Comparison of ENCODE assay signal across 30 cellular contexts in the genomic region with DNA sequence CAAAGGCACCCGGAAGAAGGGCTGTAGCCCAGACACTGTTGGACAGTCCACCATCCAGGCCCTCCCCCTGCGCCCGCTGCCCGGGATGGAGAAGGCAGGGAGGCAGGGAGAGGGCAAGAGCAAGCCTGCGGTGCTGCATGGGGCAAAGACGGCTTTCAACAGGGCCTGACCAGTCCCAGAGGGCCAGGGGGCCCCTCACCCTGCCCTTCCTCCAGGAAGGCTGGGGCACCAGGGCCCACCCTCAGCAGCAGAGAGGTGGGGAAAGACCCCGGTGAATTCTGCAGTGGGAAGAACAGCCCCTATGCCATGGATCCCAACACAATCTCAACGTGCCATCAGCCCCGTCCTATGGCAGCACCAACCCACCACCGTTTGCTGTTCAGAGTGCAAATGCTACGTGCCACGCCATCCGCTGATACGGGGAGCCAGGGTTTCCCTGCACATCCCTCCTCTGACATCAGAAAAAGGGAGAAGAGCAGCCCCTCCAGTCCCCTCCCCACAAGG. TPM values are rescaled to one million over a fixed set of nuclear protein-coding genes. Genes with fewer than 3 reads are reported as not detected.
"Had no signal": no experiment of that assay in that cellular context is flagged by ENCODE, and none has a peak within 500 bp of the region (broad histone marks: within the 10 kb centered on the region; RNA-seq: fewer than 3 reads in every experiment).

No MANE protein-coding gene starts in this region.

- ATAC-seq: effector memory CD8-positive, alpha-beta T cell; gastrocnemius medialis; left lung; mucosa of descending colon; natural killer cell treated with Interleukin-12 subunit alpha and Interleukin-12 subunit beta and Interleukin-15 and Interleukin-18, amount 100 ng/mL, for 72 hours; stimulated activated memory B cell treated with anti-CD40 and anti-IgM and Interleukin-4, amounts not matched to agents 10 μg/mL and 1 μg/mL and 100 μg/mL, for 72 hours; stimulated activated naive CD8-positive, alpha-beta T cell treated with anti-CD3 and anti-CD28 coated beads, Interleukin-15, Interleukin-2, amounts not matched to agents 100 U/mL and 50 U/mL, for 24 hours had no signal

- H3K27me3 Mint-ChIP-seq: effector memory CD8-positive, alpha-beta T cell; naive B cell; natural killer cell treated with Interleukin-12 subunit alpha and Interleukin-12 subunit beta and Interleukin-15 and Interleukin-18, amount 100 ng/mL, for 72 hours; stimulated activated memory B cell treated with anti-CD40 and anti-IgM and Interleukin-4, amounts not matched to agents 10 μg/mL and 1 μg/mL and 100 μg/mL, for 72 hours had no signal

- H3K9me3 ChIP-seq: gastrocnemius medialis, left lung, mucosa of descending colon, prostate gland, spleen, thoracic aorta, vagina had no signal

- H3K4me1 Mint-ChIP-seq: stimulated activated memory B cell treated with anti-CD40 and anti-IgM and Interleukin-4, amounts not matched to agents 10 μg/mL and 1 μg/mL and 100 μg/mL, for 72 hours had no signal

- H3K27me3 ChIP-seq: gastrocnemius medialis, left lung, spleen, vagina had no signal

- DNase-seq: dermis blood vessel endothelial cell; effector memory CD8-positive, alpha-beta T cell; foreskin fibroblast; gastrocnemius medialis; head of caudate nucleus; mesenchymal stem cell; mucosa of descending colon; naive B cell; spleen; stimulated activated CD4-positive, alpha-beta T cell treated with anti-CD3 and anti-CD28 coated beads, Interleukin-4, amount 100 ng/mL, for 4 hours; stimulated activated naive CD8-positive, alpha-beta T cell treated with anti-CD3 and anti-CD28 coated beads, Interleukin-15, Interleukin-2, amounts not matched to agents 100 U/mL and 50 U/mL, for 24 hours; trophoblast cell had no signal

- H3K4me3 Mint-ChIP-seq: effector memory CD8-positive, alpha-beta T cell; mesothelial cell of epicardium; naive B cell; natural killer cell treated with Interleukin-12 subunit alpha and Interleukin-12 subunit beta and Interleukin-15 and Interleukin-18, amount 100 ng/mL, for 72 hours; neural crest cell; stimulated activated memory B cell treated with anti-CD40 and anti-IgM and Interleukin-4, amounts not matched to agents 10 μg/mL and 1 μg/mL and 100 μg/mL, for 72 hours had no signal

- H3K4me3 ChIP-seq: coronary artery, gastrocnemius medialis, left lung, mucosa of descending colon, prostate gland, skin epidermis, spleen, thoracic aorta, vagina had no signal

- FAIRE-seq: keratinocyte had no signal

- H3K27ac ChIP-seq: left lung, prostate gland, skin epidermis, spleen, thoracic aorta, vagina had no signal

- H3K36me3 Mint-ChIP-seq: naive B cell; natural killer cell treated with Interleukin-12 subunit alpha and Interleukin-12 subunit beta and Interleukin-15 and Interleukin-18, amount 100 ng/mL, for 72 hours had no signal

- H3K27ac Mint-ChIP-seq: mesothelial cell of epicardium; naive B cell; natural killer cell treated with Interleukin-12 subunit alpha and Interleukin-12 subunit beta and Interleukin-15 and Interleukin-18, amount 100 ng/mL, for 72 hours; stimulated activated memory B cell treated with anti-CD40 and anti-IgM and Interleukin-4, amounts not matched to agents 10 μg/mL and 1 μg/mL and 100 μg/mL, for 72 hours had no signal

- H3K9me3 Mint-ChIP-seq: effector memory CD8-positive, alpha-beta T cell; mesothelial cell of epicardium; naive B cell; natural killer cell treated with Interleukin-12 subunit alpha and Interleukin-12 subunit beta and Interleukin-15 and Interleukin-18, amount 100 ng/mL, for 72 hours; neural crest cell; stimulated activated memory B cell treated with anti-CD40 and anti-IgM and Interleukin-4, amounts not matched to agents 10 μg/mL and 1 μg/mL and 100 μg/mL, for 72 hours had no signal

RNA-seq across cellular contexts. Expression of gene BANF2, which starts 58.8 kb away (rescaled TPM):
- total RNA-seq: dermis blood vessel endothelial cell; gastrocnemius medialis; glomerular endothelial cell; left lung; lower leg skin; lung microvascular endothelial cell; mesothelial cell of epicardium; mucosa of descending colon; natural killer cell treated with Interleukin-12 subunit alpha and Interleukin-12 subunit beta and Interleukin-15 and Interleukin-18, amount 100 ng/mL, for 72 hours; neural crest cell; osteocyte; right cardiac atrium; spleen; thoracic aorta; ureter; vagina had no signal
- polyA plus RNA-seq: esophagus, keratinocyte, right cardiac atrium, spleen had no signal
